1 cellular context compared by ENCODE assay signal in genomic region chr2:187547353-187547979, GRCh38.
TF ChIP-seq lines count a peak whose summit lies in the region.

No MANE protein-coding gene starts in this region.

TF ChIP-seq in HCT116, 20 proteins besides CTCF, POLR2A, EP300 and RAD21 (continued from another document):
- TF ChIP-seq, protein P1, sequence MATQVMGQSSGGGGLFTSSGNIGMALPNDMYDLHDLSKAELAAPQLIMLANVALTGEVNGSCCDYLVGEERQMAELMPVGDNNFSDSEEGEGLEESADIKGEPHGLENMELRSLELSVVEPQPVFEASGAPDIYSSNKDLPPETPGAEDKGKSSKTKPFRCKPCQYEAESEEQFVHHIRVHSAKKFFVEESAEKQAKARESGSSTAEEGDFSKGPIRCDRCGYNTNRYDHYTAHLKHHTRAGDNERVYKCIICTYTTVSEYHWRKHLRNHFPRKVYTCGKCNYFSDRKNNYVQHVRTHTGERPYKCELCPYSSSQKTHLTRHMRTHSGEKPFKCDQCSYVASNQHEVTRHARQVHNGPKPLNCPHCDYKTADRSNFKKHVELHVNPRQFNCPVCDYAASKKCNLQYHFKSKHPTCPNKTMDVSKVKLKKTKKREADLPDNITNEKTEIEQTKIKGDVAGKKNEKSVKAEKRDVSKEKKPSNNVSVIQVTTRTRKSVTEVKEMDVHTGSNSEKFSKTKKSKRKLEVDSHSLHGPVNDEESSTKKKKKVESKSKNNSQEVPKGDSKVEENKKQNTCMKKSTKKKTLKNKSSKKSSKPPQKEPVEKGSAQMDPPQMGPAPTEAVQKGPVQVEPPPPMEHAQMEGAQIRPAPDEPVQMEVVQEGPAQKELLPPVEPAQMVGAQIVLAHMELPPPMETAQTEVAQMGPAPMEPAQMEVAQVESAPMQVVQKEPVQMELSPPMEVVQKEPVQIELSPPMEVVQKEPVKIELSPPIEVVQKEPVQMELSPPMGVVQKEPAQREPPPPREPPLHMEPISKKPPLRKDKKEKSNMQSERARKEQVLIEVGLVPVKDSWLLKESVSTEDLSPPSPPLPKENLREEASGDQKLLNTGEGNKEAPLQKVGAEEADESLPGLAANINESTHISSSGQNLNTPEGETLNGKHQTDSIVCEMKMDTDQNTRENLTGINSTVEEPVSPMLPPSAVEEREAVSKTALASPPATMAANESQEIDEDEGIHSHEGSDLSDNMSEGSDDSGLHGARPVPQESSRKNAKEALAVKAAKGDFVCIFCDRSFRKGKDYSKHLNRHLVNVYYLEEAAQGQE (IDR thresholded peaks at IDR 0.05; ENCODE audit: low read depth), result no peak
- TF ChIP-seq YY1 (IDR thresholded peaks at IDR 0.05; ENCODE audit: extremely low read depth, insufficient replicate concordance, low read depth, low read length), result peak; percentile 69
- no peak for TF ChIP-seq ZBTB33 (IDR thresholded peaks at IDR 0.05; ENCODE audit: extremely low read depth, insufficient replicate concordance, low read length)
- no peak for TF ChIP-seq ZNF274 (IDR thresholded peaks at IDR 0.05; ENCODE audit: low read depth, low read length)
- TF ChIP-seq FOSL1 (IDR thresholded peaks at IDR 0.05; ENCODE audit: low read depth), result peak; percentile 95
- TF ChIP-seq SRF (IDR thresholded peaks at IDR 0.05; ENCODE audit: low read depth), result no peak
- peak; percentile 83 for TF ChIP-seq SP1 (IDR thresholded peaks at IDR 0.05; ENCODE audit: low read depth)
- peak; percentile 93; the same call in 1 of the 2 replicates for TF ChIP-seq CBX3 (IDR thresholded peaks at IDR 0.05; ENCODE audit: low read depth)
